ENCODE assay signal across 3 cellular contexts in genomic region chr12:14756331-14757143, GRCh38.
TF ChIP-seq lines count a peak whose summit lies in the region.

No MANE protein-coding gene starts in this region.

TF ChIP-seq in HCT116, 20 proteins besides CTCF, POLR2A, EP300 and RAD21:
- TF ChIP-seq TCF7L2 (IDR thresholded peaks at IDR 0.05; ENCODE audit: borderline replicate concordance, extremely low read depth, insufficient read depth, insufficient read length) (no peak), JUND (IDR thresholded peaks at IDR 0.05) (no peak), ELF1 (IDR thresholded peaks at IDR 0.05; ENCODE audit: borderline replicate concordance, low read depth) (no peak), EZH2 (IDR thresholded peaks at IDR 0.05) (no peak), SP1 (IDR thresholded peaks at IDR 0.05; ENCODE audit: low read depth) (no peak), ZFX (IDR thresholded peaks at IDR 0.05) (no peak), MAX (IDR thresholded peaks at IDR 0.05) (no peak), ATF3 (IDR thresholded peaks at IDR 0.05) (no peak), ZBTB33 (IDR thresholded peaks at IDR 0.05; ENCODE audit: extremely low read depth, insufficient replicate concordance, low read length) (no peak), YY1 (IDR thresholded peaks at IDR 0.05; ENCODE audit: extremely low read depth, insufficient replicate concordance, low read depth, low read length) (no peak), SIN3A (IDR thresholded peaks at IDR 0.05; ENCODE audit: low read depth) (no peak), FOSL1 (IDR thresholded peaks at IDR 0.05; ENCODE audit: low read depth) (no peak), POLR2AphosphoS5 (IDR thresholded peaks at IDR 0.05; ENCODE audit: low read depth, low read length) (no peak), REST (IDR thresholded peaks at IDR 0.05; ENCODE audit: low read depth) (no peak), ZNF274 (IDR thresholded peaks at IDR 0.05; ENCODE audit: low read depth, low read length) (no peak), EZH2phosphoT487 (IDR thresholded peaks at IDR 0.05; ENCODE audit: borderline replicate concordance) (no peak)

TF ChIP-seq in GM12878, 131 proteins besides CTCF, POLR2A, EP300 and RAD21:
- TF ChIP-seq ATF3 (IDR thresholded peaks at IDR 0.05; ENCODE audit: borderline replicate concordance, extremely low read depth, low read depth, low read length) (no peak), RUNX3 (IDR thresholded peaks at IDR 0.05; ENCODE audit: low read length) (peak; percentile 42; the same call in 1 of the 2 replicates)

TF ChIP-seq in liver, 16 proteins besides CTCF, POLR2A, EP300 and RAD21:
- TF ChIP-seq FOXA1 (IDR thresholded peaks at IDR 0.05) (no peak), EGR1 (IDR thresholded peaks at IDR 0.05; ENCODE audit: low read depth in 2 of 2) (no peak)
TF ChIP-seq in liver: peak in this region for 0.
